In genomic region chr2:2826209-2826551, GRCh38 we compare ENCODE assay signal across 15 cellular contexts.
DNase-seq lines count a peak whose midpoint lies in the region; ATAC-seq and TF ChIP-seq lines count a peak whose summit lies in the region.
"Had no signal": no experiment of that assay in that cellular context is flagged by ENCODE, and none has a peak within 500 bp of the region (broad histone marks: within the 10 kb centered on the region; RNA-seq: fewer than 3 reads in every experiment).

No MANE protein-coding gene starts in this region.

- H3K27ac ChIP-seq in coronary artery = no peak overlapping the region
- H3K27ac ChIP-seq in neuronal stem cell (replicated peaks; ENCODE audit: low read length) = no peak overlapping the region
- H3K27ac ChIP-seq in vagina = no peak overlapping the region
- no peak overlapping the region for H3K27ac ChIP-seq in Karpas-422 (ENCODE audit: low read length)
- H3K27ac ChIP-seq: A549, RWPE1 had no signal

- H3K27ac Mint-ChIP-seq in activated CD8-positive, alpha-beta memory T cell treated with anti-CD3 and anti-CD28 coated beads, Interleukin-2, amount 10 ng/mL, durations not matched to agents 7 days and 5 days = no peak overlapping the region

- H4K20me1 ChIP-seq in Karpas-422 (ENCODE audit: insufficient read depth, low read depth, low read length) = no peaks in the 10 kb centered on the region

- H3K23ac ChIP-seq in neuronal stem cell (ENCODE audit: low read depth, low read length, poor library complexity) = no peak overlapping the region

- H3K9ac ChIP-seq in neuronal stem cell (ENCODE audit: low read depth, low read length, poor library complexity) (no peak overlapping the region), Karpas-422 (ENCODE audit: low read length) (no peak overlapping the region)

- H2AK5ac ChIP-seq in neuronal stem cell (ENCODE audit: low read depth, low read length) = peak overlapping the region; percentile 60

- no peaks in the 10 kb centered on the region for H3K79me1 ChIP-seq in neuronal stem cell (ENCODE audit: low read depth, low read length)

- no peak overlapping the region for H4K91ac ChIP-seq in neuronal stem cell (ENCODE audit: low read depth, low read length, poor library complexity)

- H3K4me2 ChIP-seq in neuronal stem cell (ENCODE audit: insufficient read depth, low read length, poor library complexity, severe bottlenecking) = no peak overlapping the region
- H3K4me2 ChIP-seq in Karpas-422 (ENCODE audit: low read depth, low read length, poor library complexity, severe bottlenecking) = no peak overlapping the region
- H3K4me2 ChIP-seq: A549 had no signal

- H3K4me1 Mint-ChIP-seq in activated CD8-positive, alpha-beta memory T cell treated with anti-CD3 and anti-CD28 coated beads, Interleukin-2, amount 10 ng/mL, durations not matched to agents 7 days and 5 days = no peaks in the 10 kb centered on the region

- no peak for TF ChIP-seq POLR2A in vagina (IDR thresholded peaks at IDR 0.05)

- H3K27me3 ChIP-seq in neuronal stem cell (ENCODE audit: control insufficient read depth in 3 of 3, insufficient read depth in 3 of 3, low read depth in 1 of 3, low read length in 3 of 3) = no peaks in the 10 kb centered on the region
- H3K27me3 ChIP-seq in vagina = no peaks in the 10 kb centered on the region
- no peaks in the 10 kb centered on the region for H3K27me3 ChIP-seq in Karpas-422 (ENCODE audit: low read length)

- no peak overlapping the region for H2BK120ac ChIP-seq in neuronal stem cell (ENCODE audit: low read depth, low read length)

- no peak overlapping the region for H2BK5ac ChIP-seq in neuronal stem cell (ENCODE audit: low read length)

- H2AFZ ChIP-seq in neuronal stem cell (ENCODE audit: low read length) (no peak overlapping the region), Karpas-422 (ENCODE audit: low read length) (no peak overlapping the region)

- no peaks in the 10 kb centered on the region for H3K9me2 ChIP-seq in Karpas-422 (replicated peaks; ENCODE audit: insufficient read depth, low read length)

- no peaks in the 10 kb centered on the region for H3K27me3 Mint-ChIP-seq in activated CD8-positive, alpha-beta memory T cell treated with anti-CD3 and anti-CD28 coated beads, Interleukin-2, amount 10 ng/mL, durations not matched to agents 7 days and 5 days

- H2BK12ac ChIP-seq in neuronal stem cell (ENCODE audit: low read length) = no peak overlapping the region

- DNase-seq in activated CD8-positive, alpha-beta memory T cell treated with anti-CD3 and anti-CD28 coated beads, Interleukin-2, amount 10 ng/mL, durations not matched to agents 7 days and 5 days = peak; percentile 2
- no peak for DNase-seq in activated CD8-positive, alpha-beta memory T cell treated with anti-CD3 and anti-CD28 coated beads, Interleukin-2, amount 50 U/mL, for 4 hours
- DNase-seq in coronary artery (ENCODE audit: low spot score) = peak; percentile 45
- no peak for DNase-seq in neuronal stem cell (ENCODE audit: low spot score)
- peak; percentile 49 to 78 for DNase-seq in vagina (ENCODE audit: extremely low spot score in 2 of 2)
- no peak for DNase-seq in Karpas-422
- DNase-seq: DMS79, NCI-H1048, NCI-H1436, NCI-H1930, NCI-H226, PC-3 had no signal

- no peak overlapping the region for H4K8ac ChIP-seq in neuronal stem cell (ENCODE audit: low read depth, low read length)

- H3K4me3 ChIP-seq in coronary artery (no peak overlapping the region), neuronal stem cell (ENCODE audit: low read length in 2 of 2) (no peak overlapping the region), vagina (no peak overlapping the region), Karpas-422 (ENCODE audit: low read length) (no peak overlapping the region)
- H3K4me3 ChIP-seq: A549 had no signal

- H3K9me3 Mint-ChIP-seq in activated CD8-positive, alpha-beta memory T cell treated with anti-CD3 and anti-CD28 coated beads, Interleukin-2, amount 10 ng/mL, durations not matched to agents 7 days and 5 days (ENCODE audit: low read depth) = peaks cover 4% of the 10 kb centered on the region

- H3K79me2 ChIP-seq in Karpas-422 (ENCODE audit: low read length) = no peaks in the 10 kb centered on the region

- no peaks in the 10 kb centered on the region for H3K36me3 Mint-ChIP-seq in activated CD8-positive, alpha-beta memory T cell treated with anti-CD3 and anti-CD28 coated beads, Interleukin-2, amount 10 ng/mL, durations not matched to agents 7 days and 5 days

- peaks cover 0 to 1% of the 10 kb centered on the region in 2 donors for H3K4me1 ChIP-seq in neuronal stem cell (ENCODE audit: control insufficient read depth in 2 of 2, insufficient read depth in 1 of 2, low read depth in 1 of 2, low read length in 2 of 2)
- no peaks in the 10 kb centered on the region for H3K4me1 ChIP-seq in vagina
- H3K4me1 ChIP-seq in Karpas-422 (ENCODE audit: low read length) = peaks cover 9% of the 10 kb centered on the region
- H3K4me1 ChIP-seq: A549 had no signal

- intact Hi-C loops in vagina (cut with DNase I) = no loop called here

- H3K9me3 ChIP-seq in neuronal stem cell (replicated peaks in 1 of 2; ENCODE audit: control insufficient read depth in 2 of 2, insufficient read depth in 1 of 2, low read depth in 1 of 2, low read length in 2 of 2) = peaks cover 0 to 5% of the 10 kb centered on the region in 2 donors
- no peaks in the 10 kb centered on the region for H3K9me3 ChIP-seq in vagina
- H3K9me3 ChIP-seq in Karpas-422 (ENCODE audit: low read length) = no peaks in the 10 kb centered on the region

- ATAC-seq in activated CD8-positive, alpha-beta memory T cell treated with anti-CD3 and anti-CD28 coated beads, Interleukin-2, amount 10 ng/mL, durations not matched to agents 7 days and 5 days = no peak
- ATAC-seq in HG02852 (IDR thresholded peaks at IDR 0.05; ENCODE audit: unreplicated experiment) = no peak
- ATAC-seq: A549, PC-3 had no signal

- no peak overlapping the region for H3K4ac ChIP-seq in neuronal stem cell (ENCODE audit: low read length)

- no peak overlapping the region for H3K4me3 Mint-ChIP-seq in activated CD8-positive, alpha-beta memory T cell treated with anti-CD3 and anti-CD28 coated beads, Interleukin-2, amount 10 ng/mL, durations not matched to agents 7 days and 5 days

- CTCF ChIA-PET in activated CD8-positive, alpha-beta memory T cell treated with anti-CD3 and anti-CD28 coated beads, Interleukin-2, amount 10 ng/mL, durations not matched to agents 7 days and 5 days (lab: Charles Lee) = no interaction called here

- H3K36me3 ChIP-seq in neuronal stem cell (replicated peaks in 1 of 2; ENCODE audit: control insufficient read depth in 2 of 2, insufficient read depth in 2 of 2, low read length in 2 of 2) (no peaks in the 10 kb centered on the region), vagina (no peaks in the 10 kb centered on the region), Karpas-422 (ENCODE audit: insufficient read depth, low read length) (no peaks in the 10 kb centered on the region)

- WGBS in neuronal stem cell (ENCODE audit: extremely low coverage in 2 of 2, insufficient read length in 2 of 2, insufficient replicate concordance in 1 of 2), 2 donors = no CpG with 5 or more reads among the region's 14 CpGs

- H2BK15ac ChIP-seq in neuronal stem cell (ENCODE audit: low read length) = no peak overlapping the region

- peak overlapping the region; percentile 17 for H3K18ac ChIP-seq in neuronal stem cell (ENCODE audit: low read length)

- no peak overlapping the region for H3K14ac ChIP-seq in neuronal stem cell (ENCODE audit: low read length)

- no peak for TF ChIP-seq CTCF in coronary artery (IDR thresholded peaks at IDR 0.05)
- TF ChIP-seq CTCF in vagina (IDR thresholded peaks at IDR 0.05) = no peak

Comparison
In these comparisons a context has a peak if more than half of its experiments do, and no peak if none do; other contexts are left out.
1. DNase-seq: peak in activated CD8-positive, alpha-beta memory T cell treated with anti-CD3 and anti-CD28 coated beads, Interleukin-2, amount 10 ng/mL, durations not matched to agents 7 days and 5 days (single experiment), coronary artery (single experiment) and vagina (2 of 2); none in activated CD8-positive, alpha-beta memory T cell treated with anti-CD3 and anti-CD28 coated beads, Interleukin-2, amount 50 U/mL, for 4 hours (single experiment), neuronal stem cell (single experiment) and Karpas-422 (single experiment).